Comparison of ENCODE assay signal across 1 cellular context in genomic region chr10:72278668-72279393, GRCh38.
TF ChIP-seq lines count a peak whose summit lies in the region.

No MANE protein-coding gene starts in this region.

TF ChIP-seq in HCT116, 20 proteins besides CTCF, POLR2A, EP300 and RAD21 (continued from another document):
- TF ChIP-seq EGR1 (IDR thresholded peaks at IDR 0.05; ENCODE audit: low read depth) (no peak), SP1 (IDR thresholded peaks at IDR 0.05; ENCODE audit: low read depth) (no peak), POLR2AphosphoS5 (IDR thresholded peaks at IDR 0.05; ENCODE audit: low read depth, low read length) (no peak), FOSL1 (IDR thresholded peaks at IDR 0.05; ENCODE audit: low read depth) (no peak), CBX3 (IDR thresholded peaks at IDR 0.05; ENCODE audit: low read depth) (no peak)
